In genomic region chr19:17235618-17236413, GRCh38 we compare ENCODE assay signal across 8 cellular contexts. TPM values are rescaled to one million over a fixed set of nuclear protein-coding genes. Genes with fewer than 3 reads are reported as not detected.
DNase-seq lines count a peak whose midpoint lies in the region; ATAC-seq and TF ChIP-seq lines count a peak whose summit lies in the region.

No MANE protein-coding gene starts in this region.

- no peaks in the 10 kb centered on the region for H3K9me3 Mint-ChIP-seq in stimulated activated effector memory CD8-positive, alpha-beta T cell treated with anti-CD3 and anti-CD28 coated beads, Interleukin-12 subunit alpha, Interleukin-12 subunit beta, amount 100 ng/mL, for 72 hours

- H3K36me3 ChIP-seq in NT2/D1 (ENCODE audit: insufficient read depth, insufficient read length, low read length): peaks cover 62% of the 10 kb centered on the region

- no peaks in the 10 kb centered on the region for H3K27me3 ChIP-seq in NT2/D1 (ENCODE audit: insufficient read depth, insufficient read length)

- TF ChIP-seq POLR2A in erythroblast (IDR thresholded peaks at IDR 0.05; ENCODE audit: low read length): no peak

- peak overlapping the region; percentile 97 for H3K9ac ChIP-seq in NT2/D1 (ENCODE audit: insufficient read length, low read depth)

- H3K4me3 ChIP-seq in GM12875 (ENCODE audit: low read depth, low read length): peak overlapping the region; percentile 71
- H3K4me3 ChIP-seq in NT2/D1 (ENCODE audit: insufficient read length, low read depth): peak overlapping the region; percentile 88

- ATAC-seq in HG03097 (IDR thresholded peaks at IDR 0.05; ENCODE audit: low FRiP score, unreplicated experiment) (peak; percentile 50), HG02623 (IDR thresholded peaks at IDR 0.05; ENCODE audit: unreplicated experiment) (no peak)
- peak; percentile 92 for ATAC-seq in stimulated activated effector memory CD8-positive, alpha-beta T cell treated with anti-CD3 and anti-CD28 coated beads, Interleukin-12 subunit alpha, Interleukin-12 subunit beta, amount 100 ng/mL, for 72 hours

- peak overlapping the region; percentile 76 for H3K4me3 Mint-ChIP-seq in stimulated activated effector memory CD8-positive, alpha-beta T cell treated with anti-CD3 and anti-CD28 coated beads, Interleukin-12 subunit alpha, Interleukin-12 subunit beta, amount 100 ng/mL, for 72 hours

- H3K4me1 Mint-ChIP-seq in stimulated activated effector memory CD8-positive, alpha-beta T cell treated with anti-CD3 and anti-CD28 coated beads, Interleukin-12 subunit alpha, Interleukin-12 subunit beta, amount 100 ng/mL, for 72 hours: peaks cover 16% of the 10 kb centered on the region

- no peak overlapping the region for H3K27ac Mint-ChIP-seq in stimulated activated effector memory CD8-positive, alpha-beta T cell treated with anti-CD3 and anti-CD28 coated beads, Interleukin-12 subunit alpha, Interleukin-12 subunit beta, amount 100 ng/mL, for 72 hours

- no peak for DNase-seq in NT2/D1 (ENCODE audit: low read depth, low spot score)
- DNase-seq in activated T-cell treated with anti-CD3 and anti-CD28 coated beads, Interleukin-2, amount 50 U/mL, for 1 hour: peak; percentile 82
- DNase-seq in erythroblast (lab: John Stamatoyannopoulos, UW): peak; percentile 84 to 90
- peak; percentile 56 for DNase-seq in myocyte (ENCODE audit: low read depth)
- peak; percentile 55 to 81 for DNase-seq in stimulated activated effector memory CD8-positive, alpha-beta T cell treated with anti-CD3 and anti-CD28 coated beads, Interleukin-12 subunit alpha, Interleukin-12 subunit beta, amount 100 ng/mL, for 72 hours (ENCODE audit: low spot score in 2 of 2)

- peaks cover 19% of the 10 kb centered on the region for H3K36me3 Mint-ChIP-seq in stimulated activated effector memory CD8-positive, alpha-beta T cell treated with anti-CD3 and anti-CD28 coated beads, Interleukin-12 subunit alpha, Interleukin-12 subunit beta, amount 100 ng/mL, for 72 hours

- no peaks in the 10 kb centered on the region for H3K9me3 ChIP-seq in NT2/D1 (ENCODE audit: insufficient read depth, low read length)

- peak; percentile 75 for TF ChIP-seq CTCF in GM12875 (IDR thresholded peaks at IDR 0.05; ENCODE audit: borderline replicate concordance, insufficient read depth, low read depth, low read length)

- peaks cover 5% of the 10 kb centered on the region for H3K4me1 ChIP-seq in NT2/D1 (ENCODE audit: insufficient read depth, insufficient read length)

RNA-seq across cellular contexts. Expression of gene OCEL1, which starts 9.8 kb away (rescaled TPM):
- total RNA-seq in myocyte: 4.3 and 7.0 TPM in 2 replicates
- 23.2 TPM for polyA plus RNA-seq in myocyte (2012)

RNA-seq across cellular contexts. Expression of gene NR2F6, which starts 9.9 kb away (rescaled TPM):
- 103 and 104 TPM in 2 replicates for total RNA-seq in myocyte
- polyA plus RNA-seq in myocyte (2012): 28.6 TPM

RNA-seq across cellular contexts. Expression of gene USE1, which starts 20.7 kb away (rescaled TPM):
- 23.1 and 23.5 TPM in 2 replicates for total RNA-seq in myocyte
- polyA plus RNA-seq in myocyte (2012): 48.4 TPM

RNA-seq across cellular contexts. Expression of gene USHBP1, which starts 28.7 kb away (rescaled TPM):
- total RNA-seq in myocyte: not detected in 2 replicates
- polyA plus RNA-seq in myocyte (2012): not detected

RNA-seq across cellular contexts. Expression of gene BABAM1, which starts 31.4 kb away (rescaled TPM):
- 89.3 and 122 TPM in 2 replicates for total RNA-seq in myocyte
- 114 TPM for polyA plus RNA-seq in myocyte (2012)
